Comparison of ENCODE assay signal across 12 cellular contexts in the genomic region with DNA sequence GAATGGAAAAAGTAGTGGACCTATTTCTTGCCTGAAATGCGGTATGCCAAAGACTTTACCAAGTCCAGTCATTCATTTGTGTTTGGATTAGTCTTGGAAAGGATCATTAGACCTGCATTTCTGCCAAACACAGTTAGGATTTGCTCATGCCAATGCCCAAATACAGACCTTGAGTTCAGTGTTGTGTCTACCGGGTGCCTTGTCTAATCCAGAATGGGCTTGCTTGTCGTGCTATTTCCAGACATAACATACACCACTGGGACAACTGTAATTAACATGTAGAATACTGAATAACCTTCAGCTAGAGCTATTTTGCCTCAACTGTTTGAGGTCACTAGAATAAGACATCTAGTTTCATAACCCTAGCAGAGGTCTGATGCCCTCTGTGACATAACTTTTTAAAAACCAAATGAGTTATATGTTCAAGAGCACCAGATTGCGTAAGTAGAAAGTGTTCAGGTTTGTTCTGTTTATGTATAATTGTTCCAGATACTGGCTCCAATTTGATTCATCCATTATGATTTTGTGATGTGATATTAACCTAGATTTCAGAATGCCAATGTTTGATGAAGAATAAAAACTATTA.
DNase-seq lines count a peak whose midpoint lies in the region; ATAC-seq and TF ChIP-seq lines count a peak whose summit lies in the region.
"Had no signal": no experiment of that assay in that cellular context is flagged by ENCODE, and none has a peak within 500 bp of the region (broad histone marks: within the 10 kb centered on the region; RNA-seq: fewer than 3 reads in every experiment).

No MANE protein-coding gene starts in this region.

- DNase-seq in Ammon's horn (ENCODE audit: low spot score) = peak; percentile 9
- no peak for DNase-seq in chondrocyte (ENCODE audit: low spot score)
- DNase-seq in left lung = no peak
- no peak for DNase-seq in gastrocnemius medialis
- DNase-seq in LoVo (ENCODE audit: low spot score) = no peak
- DNase-seq in MG63 = no peak
- DNase-seq: ACHN; activated CD4-positive, alpha-beta T cell treated with anti-CD3 and anti-CD28 coated beads, Interleukin-2, amount 10 ng/mL, durations not matched to agents 24 days and 14 days; activated T-cell treated with anti-CD3 and anti-CD28 coated beads, Interleukin-2, amount 50 U/mL, for 4 hours; stimulated activated CD4-positive, alpha-beta T cell treated with anti-CD3 and anti-CD28 coated beads, Interleukin-4, amount 100 ng/mL, for 1 hour had no signal

- no peaks in the 10 kb centered on the region for H3K9me3 Mint-ChIP-seq in chondrocyte (ENCODE audit: low read depth)
- H3K9me3 Mint-ChIP-seq: activated CD4-positive, alpha-beta T cell treated with anti-CD3 and anti-CD28 coated beads, Interleukin-2, amount 10 ng/mL, durations not matched to agents 24 days and 14 days; activated T-cell treated with anti-CD3 and anti-CD28 coated beads, Interleukin-2, amount 50 U/mL, for 4 hours had no signal

- no peaks in the 10 kb centered on the region for H3K36me3 Mint-ChIP-seq in chondrocyte (ENCODE audit: low read depth)

- intact Hi-C loops in left lung (cut with DNase I) = no loop called here
- intact Hi-C loops in gastrocnemius medialis (cut with DNase I; ENCODE audit: low total_unique reads) = no loop called here

- H3K4me1 ChIP-seq in left lung (peaks cover 0 to 6% of the 10 kb centered on the region in 2 donors), gastrocnemius medialis (peaks cover 30 to 43% of the 10 kb centered on the region in 2 donors)

- in situ Hi-C loops in gastrocnemius medialis (cut with MboI; ENCODE audit: low sequenced_read_pairs in 4 of 4) = no loop called here

- H3K4me1 Mint-ChIP-seq in chondrocyte (ENCODE audit: low read depth) = peaks cover 77% of the 10 kb centered on the region
- H3K4me1 Mint-ChIP-seq: activated CD4-positive, alpha-beta T cell treated with anti-CD3 and anti-CD28 coated beads, Interleukin-2, amount 10 ng/mL, durations not matched to agents 24 days and 14 days had no signal

- peak overlapping the region; percentile 5 to 14 for H3K27ac ChIP-seq in left lung
- H3K27ac ChIP-seq in gastrocnemius medialis = peak overlapping the region; percentile 61 to 85 (median 84)

- no peak for TF ChIP-seq CTCF in chondrocyte (IDR thresholded peaks at IDR 0.05)
- no peak for TF ChIP-seq CTCF in left lung (IDR thresholded peaks at IDR 0.05)
- no peak for TF ChIP-seq CTCF in gastrocnemius medialis (IDR thresholded peaks at IDR 0.05 in 4 of 5, conservative IDR thresholded peaks at IDR 0.05 in 1 of 5)

- H3K9me3 ChIP-seq in left lung (no peaks in the 10 kb centered on the region), gastrocnemius medialis (no peaks in the 10 kb centered on the region), MG63 (no peaks in the 10 kb centered on the region)

- H3K4me3 ChIP-seq in left lung (no peak overlapping the region), gastrocnemius medialis (peak overlapping the region; percentile 0 to 15 (median 9)), MG63 (no peak overlapping the region)

- H3K27ac Mint-ChIP-seq in chondrocyte (ENCODE audit: unreplicated experiment) = peak overlapping the region; percentile 98
- H3K27ac Mint-ChIP-seq: activated CD4-positive, alpha-beta T cell treated with anti-CD3 and anti-CD28 coated beads, Interleukin-2, amount 10 ng/mL, durations not matched to agents 24 days and 14 days had no signal

- H3K27me3 ChIP-seq in left lung (no peaks in the 10 kb centered on the region), gastrocnemius medialis (no peaks in the 10 kb centered on the region), MG63 (no peaks in the 10 kb centered on the region)

- H3K4me3 Mint-ChIP-seq in chondrocyte (ENCODE audit: unreplicated experiment) = no peak overlapping the region
- H3K4me3 Mint-ChIP-seq: activated CD4-positive, alpha-beta T cell treated with anti-CD3 and anti-CD28 coated beads, Interleukin-2, amount 10 ng/mL, durations not matched to agents 24 days and 14 days; activated T-cell treated with anti-CD3 and anti-CD28 coated beads, Interleukin-2, amount 50 U/mL, for 4 hours had no signal

- no peaks in the 10 kb centered on the region for H3K27me3 Mint-ChIP-seq in chondrocyte (ENCODE audit: low read depth)

- ATAC-seq in left lung (peak; percentile 15), gastrocnemius medialis (peak; percentile 35 to 63), HG03460 (IDR thresholded peaks at IDR 0.05; ENCODE audit: unreplicated experiment) (no peak), GM18511 (IDR thresholded peaks at IDR 0.05; ENCODE audit: unreplicated experiment) (no peak)
- ATAC-seq: activated T-cell treated with anti-CD3 and anti-CD28 coated beads, Interleukin-2, amount 50 U/mL, for 4 hours had no signal

- no peaks in the 10 kb centered on the region for H3K36me3 ChIP-seq in left lung
- H3K36me3 ChIP-seq in gastrocnemius medialis = no peaks in the 10 kb centered on the region
- no peaks in the 10 kb centered on the region for H3K36me3 ChIP-seq in MG63

- TF ChIP-seq POLR2A in gastrocnemius medialis (IDR thresholded peaks at IDR 0.05) = no peak

Comparison
In these comparisons a context has a peak if more than half of its experiments do, and no peak if none do; other contexts are left out.
1. ATAC-seq: peak in left lung (single experiment) and gastrocnemius medialis (2 of 2); none in HG03460 (single experiment) and GM18511 (single experiment).
2. H3K4me3 ChIP-seq: peak in gastrocnemius medialis (4 of 4); none in left lung (0 of 2) and MG63 (single experiment).